Comparison of ENCODE assay signal across 26 cellular contexts in genomic region chr4:98558366-98558765, GRCh38.
DNase-seq lines count a peak whose midpoint lies in the region; ATAC-seq and TF ChIP-seq lines count a peak whose summit lies in the region.
"Had no signal": no experiment of that assay in that cellular context is flagged by ENCODE, and none has a peak within 500 bp of the region (broad histone marks: within the 10 kb centered on the region; RNA-seq: fewer than 3 reads in every experiment).

No MANE protein-coding gene starts in this region.

- H3K27ac ChIP-seq in DND-41 (ENCODE audit: low read length) (no peak overlapping the region), IMR-90 (ENCODE audit: insufficient read depth, low read length) (no peak overlapping the region), cingulate gyrus (ENCODE audit: low read depth, low read length) (peak overlapping the region; percentile 50)
- H3K27ac ChIP-seq: adrenal gland, BLaER1, breast epithelium had no signal

- in situ Hi-C loops in IMR-90 (cut with MboI; ENCODE audit: low sequenced_read_pairs) = no loop called here
- in situ Hi-C loops in GM13976 (cut with MboI; ENCODE audit: low sequenced_read_pairs, unreplicated experiment) = no loop called here

- intact Hi-C loops in IMR-90 (cut with micrococcal nuclease) = no loop called here

- 0 out of 2 replicates have a peak overlapping the region, but pooled peaks have one; percentile 20 for H2AK5ac ChIP-seq in IMR-90 (ENCODE audit: low read depth, low read length)

- no peak overlapping the region for H3K56ac ChIP-seq in IMR-90 (ENCODE audit: extremely low read depth, insufficient read depth, low read length)

- DNase-seq in DND-41 = no peak
- DNase-seq in IMR-90 = no peak
- DNase-seq in middle frontal gyrus (ENCODE audit: extremely low spot score, low spot score) = peak; percentile 0
- no peak for DNase-seq in GM13976 (ENCODE audit: low spot score)
- DNase-seq in NCI-H526 treated with DMSO at 0.1 percent for 48 hours (lab: John Stamatoyannopoulos, UW) = no peak
- no peak for DNase-seq in NCI-H2171 (lab: John Stamatoyannopoulos, UW)
- DNase-seq in NK-92 (lab: John Stamatoyannopoulos, UW; ENCODE audit: unreplicated experiment) = no peak
- DNase-seq: activated CD4-positive, alpha-beta T cell treated with anti-CD3 and anti-CD28 coated beads for 48 hours; activated naive CD4-positive, alpha-beta T cell treated with Interleukin-2 at 50 U/mL for 16 hours; activated T-cell treated with anti-CD3 and anti-CD28 coated beads, Interleukin-2, amount 50 U/mL, for 24 hours; adrenal gland; cortex of kidney; DMS79 treated with DMSO at 0.1 percent for 48 hours; KBM-7; left cardiac atrium; MM.1S; NCI-H1417 treated with DMSO at 0.1 percent for 48 hours; NCI-H2107; NCI-H526; retina; stimulated activated CD4-positive, alpha-beta T cell treated with anti-CD3 and anti-CD28 coated beads, Interleukin-2, amount 100 ng/mL, for 48 hours had no signal

- TF ChIP-seq CTCF in DND-41 (IDR thresholded peaks at IDR 0.05; ENCODE audit: borderline replicate concordance, extremely low read depth, low read length, poor library complexity, severe bottlenecking) = no peak
- no peak for TF ChIP-seq CTCF in IMR-90 (conservative IDR thresholded peaks at IDR 0.05; ENCODE audit: low read depth, low read length)
- no peak for TF ChIP-seq CTCF in GM13976 (IDR thresholded peaks at IDR 0.05; ENCODE audit: borderline replicate concordance, control extremely low read depth, extremely low read depth, insufficient read depth, missing control alignments)

- no peaks in the 10 kb centered on the region for H3K4me1 ChIP-seq in DND-41 (ENCODE audit: insufficient read depth, low read length)
- H3K4me1 ChIP-seq in IMR-90 (ENCODE audit: control insufficient read depth, insufficient read depth, low read length) = peaks cover 12% of the 10 kb centered on the region
- H3K4me1 ChIP-seq: adrenal gland, BLaER1, breast epithelium had no signal

- no peak overlapping the region for H2BK20ac ChIP-seq in IMR-90 (ENCODE audit: low read depth, low read length)

- H3K9me3 ChIP-seq in DND-41 (ENCODE audit: insufficient read depth, low read length, severe bottlenecking) (no peaks in the 10 kb centered on the region), IMR-90 (ENCODE audit: control insufficient read depth, insufficient read depth, low read length) (no peaks in the 10 kb centered on the region)
- H3K9me3 ChIP-seq: adrenal gland, BLaER1, breast epithelium had no signal

- H3K23ac ChIP-seq in IMR-90 (ENCODE audit: low read depth, low read length) = peak overlapping the region; percentile 60; the same call in 1 of the 2 replicates

- no peak overlapping the region for H3K4me2 ChIP-seq in DND-41 (ENCODE audit: insufficient read depth, low read length)
- H3K4me2 ChIP-seq in IMR-90 (ENCODE audit: low read depth, low read length) = no peak overlapping the region
- H3K4me2 ChIP-seq: BLaER1 had no signal

- no CpG with 5 or more reads among the region's 5 CpGs for WGBS in IMR-90 (ENCODE audit: extremely low coverage in 2 of 2, insufficient read length in 1 of 2), 2 experiments

- H2BK5ac ChIP-seq in IMR-90 (ENCODE audit: low read depth, low read length, poor library complexity, severe bottlenecking) = no peak overlapping the region

- H4K91ac ChIP-seq in IMR-90 (ENCODE audit: insufficient read depth, low read depth, low read length) = no peak overlapping the region

- POLR2A ChIA-PET in IMR-90 (lab: Charles Lee; ENCODE audit: unreplicated experiment) = no interaction called here

- H4K5ac ChIP-seq in IMR-90 (ENCODE audit: low read depth, low read length) = no peak overlapping the region

- H3K4ac ChIP-seq in IMR-90 (ENCODE audit: low read depth, low read length) = no peak overlapping the region

- H3K18ac ChIP-seq in IMR-90 (ENCODE audit: low read depth, low read length) = no peak overlapping the region

- H2BK15ac ChIP-seq in IMR-90 (ENCODE audit: low read depth, low read length) = no peak overlapping the region

- no peak overlapping the region for H4K8ac ChIP-seq in IMR-90 (ENCODE audit: low read depth in 2 of 2, low read length in 2 of 2)

- peaks cover 10% of the 10 kb centered on the region for H3K9me1 ChIP-seq in IMR-90 (ENCODE audit: insufficient read depth, low read length)

- BruUV-seq in IMR-90 (replicated peaks; lab: Mats Ljungman, UMichigan) = no TSS peak

- no peak overlapping the region for H3K14ac ChIP-seq in IMR-90 (replicated peaks; ENCODE audit: low read depth, low read length)

- H3K27me3 ChIP-seq in DND-41 (ENCODE audit: insufficient read depth, low read length, poor library complexity) = no peaks in the 10 kb centered on the region
- no peaks in the 10 kb centered on the region for H3K27me3 ChIP-seq in IMR-90 (ENCODE audit: control insufficient read depth, insufficient read depth, low read length)
- H3K27me3 ChIP-seq: adrenal gland, BLaER1, breast epithelium had no signal

- dilution Hi-C loops in IMR-90 (cut with HindIII; ENCODE audit: low sequenced_read_pairs, unreplicated experiment) = no loop called here

- H3K4me3 ChIP-seq in DND-41 (ENCODE audit: low read depth in 1 of 2, low read length in 2 of 2) (no peak overlapping the region), IMR-90 (ENCODE audit: insufficient read depth, low read depth, low read length) (no peak overlapping the region)
- H3K4me3 ChIP-seq: adrenal gland, BLaER1, breast epithelium, GM12878 had no signal

- H2AK9ac ChIP-seq in IMR-90 (replicated peaks; ENCODE audit: low read depth, low read length, poor library complexity) = no peak overlapping the region

- peaks cover 27 to 57% of the 10 kb centered on the region in 2 experiments for H3K79me1 ChIP-seq in IMR-90 (ENCODE audit: low read depth in 1 of 2, low read length in 2 of 2)

- H3K36me3 ChIP-seq in DND-41 (ENCODE audit: insufficient read depth, low read length) (no peaks in the 10 kb centered on the region), IMR-90 (ENCODE audit: control insufficient read depth, insufficient read depth, low read length) (peaks cover 2% of the 10 kb centered on the region; the same call in 1 of the 2 replicates)
- H3K36me3 ChIP-seq: adrenal gland, BLaER1, breast epithelium had no signal

- CTCF ChIA-PET in IMR-90 (lab: Yijun Ruan, JAX) = interaction anchor here (0.6 kb wide), 1 partner anchor 1556 kb away, joined by 3 read pairs; no protein-coding TSS in a partner anchor

- H3K9ac ChIP-seq in DND-41 (ENCODE audit: low read depth, low read length) (no peak overlapping the region), IMR-90 (ENCODE audit: low read depth, low read length) (no peak overlapping the region)
- H3K9ac ChIP-seq: BLaER1 had no signal

- H4K20me1 ChIP-seq in DND-41 (ENCODE audit: insufficient read depth, low read length) (no peaks in the 10 kb centered on the region), IMR-90 (ENCODE audit: insufficient read depth, low read length) (peaks cover 9% of the 10 kb centered on the region; the same call in 1 of the 2 replicates)
- H4K20me1 ChIP-seq: BLaER1 had no signal

- ATAC-seq in DND-41 (ENCODE audit: insufficient read depth, low read depth) = no peak
- ATAC-seq in IMR-90 (ENCODE audit: low read depth) = no peak
- ATAC-seq: GM12878; left cardiac atrium; stimulated activated effector memory CD8-positive, alpha-beta T cell treated with anti-CD3 and anti-CD28 coated beads, Interleukin-12 subunit alpha, Interleukin-12 subunit beta, amount 100 ng/mL, for 72 hours had no signal

- H2BK120ac ChIP-seq in IMR-90 (ENCODE audit: low read depth, low read length) = no peak overlapping the region

- H3K79me2 ChIP-seq in DND-41 (ENCODE audit: insufficient read depth, low read length) = no peaks in the 10 kb centered on the region

- H2AFZ ChIP-seq in DND-41 (ENCODE audit: low read depth, low read length) (0 out of 2 replicates have a peak overlapping the region, but pooled peaks have one; percentile 53), IMR-90 (replicated peaks; ENCODE audit: low read length, poor library complexity) (no peak overlapping the region)

- no peak for TF ChIP-seq POLR2A in IMR-90 (IDR thresholded peaks at IDR 0.05; ENCODE audit: low read depth, low read length)

- TF ChIP-seq RAD21 in IMR-90 (IDR thresholded peaks at IDR 0.05; ENCODE audit: low read length) = no peak

TF ChIP-seq in IMR-90, 13 proteins besides CTCF, POLR2A, EP300 and RAD21:
- TF ChIP-seq BHLHE40 (IDR thresholded peaks at IDR 0.05; ENCODE audit: low read depth, low read length) = no peak
- TF ChIP-seq MXI1 (IDR thresholded peaks at IDR 0.05; ENCODE audit: borderline replicate concordance, low read depth, low read length) = no peak
- no peak for TF ChIP-seq NFE2L2 (IDR thresholded peaks at IDR 0.05; ENCODE audit: low read depth, low read length)
- TF ChIP-seq RCOR1 (IDR thresholded peaks at IDR 0.05; ENCODE audit: insufficient replicate concordance, low read length) = no peak
- no peak for TF ChIP-seq MAZ (IDR thresholded peaks at IDR 0.05; ENCODE audit: borderline replicate concordance, low read depth, low read length)
- TF ChIP-seq FOS (IDR thresholded peaks at IDR 0.05; ENCODE audit: low read depth, low read length) = no peak
- TF ChIP-seq MAFK (IDR thresholded peaks at IDR 0.05; ENCODE audit: low read depth, low read length) = no peak
- no peak for TF ChIP-seq CHD1 (IDR thresholded peaks at IDR 0.05; ENCODE audit: low read depth, low read length)
- TF ChIP-seq, protein P1, sequence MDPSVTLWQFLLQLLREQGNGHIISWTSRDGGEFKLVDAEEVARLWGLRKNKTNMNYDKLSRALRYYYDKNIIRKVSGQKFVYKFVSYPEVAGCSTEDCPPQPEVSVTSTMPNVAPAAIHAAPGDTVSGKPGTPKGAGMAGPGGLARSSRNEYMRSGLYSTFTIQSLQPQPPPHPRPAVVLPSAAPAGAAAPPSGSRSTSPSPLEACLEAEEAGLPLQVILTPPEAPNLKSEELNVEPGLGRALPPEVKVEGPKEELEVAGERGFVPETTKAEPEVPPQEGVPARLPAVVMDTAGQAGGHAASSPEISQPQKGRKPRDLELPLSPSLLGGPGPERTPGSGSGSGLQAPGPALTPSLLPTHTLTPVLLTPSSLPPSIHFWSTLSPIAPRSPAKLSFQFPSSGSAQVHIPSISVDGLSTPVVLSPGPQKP (IDR thresholded peaks at IDR 0.05; ENCODE audit: borderline replicate concordance, low read depth, low read length) = no peak
- no peak for TF ChIP-seq CEBPB (IDR thresholded peaks at IDR 0.05; ENCODE audit: low read depth, low read length)
- TF ChIP-seq RFX5 (IDR thresholded peaks at IDR 0.05; ENCODE audit: low read depth, low read length) = no peak
- TF ChIP-seq, protein P2, sequence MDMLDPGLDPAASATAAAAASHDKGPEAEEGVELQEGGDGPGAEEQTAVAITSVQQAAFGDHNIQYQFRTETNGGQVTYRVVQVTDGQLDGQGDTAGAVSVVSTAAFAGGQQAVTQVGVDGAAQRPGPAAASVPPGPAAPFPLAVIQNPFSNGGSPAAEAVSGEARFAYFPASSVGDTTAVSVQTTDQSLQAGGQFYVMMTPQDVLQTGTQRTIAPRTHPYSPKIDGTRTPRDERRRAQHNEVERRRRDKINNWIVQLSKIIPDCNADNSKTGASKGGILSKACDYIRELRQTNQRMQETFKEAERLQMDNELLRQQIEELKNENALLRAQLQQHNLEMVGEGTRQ (IDR thresholded peaks at IDR 0.05; ENCODE audit: low read depth, low read length) = no peak
- TF ChIP-seq SMC3 (IDR thresholded peaks at IDR 0.05; ENCODE audit: low read depth, low read length) = no peak
